Comparison of ENCODE assay signal across 9 cellular contexts in the genomic region with DNA sequence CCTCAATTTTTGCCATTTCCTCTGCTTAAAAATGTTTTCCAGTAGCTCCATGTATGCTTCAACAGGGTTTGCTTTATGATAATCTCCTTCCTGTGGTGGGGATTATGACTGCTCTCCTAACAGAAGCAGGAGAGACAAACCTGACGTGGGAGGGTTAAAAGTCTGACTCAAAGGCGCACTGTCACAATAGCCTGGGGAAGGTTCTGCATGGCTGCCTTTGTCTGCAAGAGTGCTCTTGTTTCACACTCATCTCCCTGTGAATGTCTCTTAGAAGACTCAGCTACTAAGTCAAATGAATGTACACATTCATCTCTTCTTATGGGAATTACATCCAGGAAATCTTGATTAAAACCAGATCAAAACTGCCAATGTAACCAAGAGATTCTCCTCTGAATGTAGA.
DNase-seq lines count a peak whose midpoint lies in the region; ATAC-seq and TF ChIP-seq lines count a peak whose summit lies in the region.
"Had no signal": no experiment of that assay in that cellular context is flagged by ENCODE, and none has a peak within 500 bp of the region (broad histone marks: within the 10 kb centered on the region; RNA-seq: fewer than 3 reads in every experiment).

No MANE protein-coding gene starts in this region.

- peak overlapping the region; percentile 31 to 64 (median 58) for H3K4me2 ChIP-seq in BLaER1 treated with 17β-estradiol and CSF1 and Interleukin-3, amounts not matched to agents 10 nM and 100 nM

- H3K4me1 ChIP-seq in BLaER1 treated with 17β-estradiol and CSF1 and Interleukin-3, amounts not matched to agents 10 nM and 100 nM, result peaks cover 16 to 38% (median 28%) of the 10 kb centered on the region in 10 experiments

- TF ChIP-seq CTCF in fibroblast of pulmonary artery (IDR thresholded peaks at IDR 0.05; ENCODE audit: low read length, missing control alignments), result no peak

- no peaks in the 10 kb centered on the region for H4K20me1 ChIP-seq in BLaER1 treated with 17β-estradiol and CSF1 and Interleukin-3, amounts not matched to agents 10 nM and 100 nM

- peaks cover 0 to 7% (median 0%) of the 10 kb centered on the region in 11 experiments; a peak in 2 of 22 replicates for H3K9me3 ChIP-seq in BLaER1 treated with 17β-estradiol and CSF1 and Interleukin-3, amounts not matched to agents 10 nM and 100 nM (replicated peaks in 1 of 11)

- ATAC-seq in GM21367 (IDR thresholded peaks at IDR 0.05; ENCODE audit: unreplicated experiment), result peak; percentile 46
- no peak for ATAC-seq in GM19467 (IDR thresholded peaks at IDR 0.05; ENCODE audit: unreplicated experiment)

- DNase-seq in KBM-7, result peak; percentile 9
- DNase-seq in fibroblast of pulmonary artery (ENCODE audit: low read depth), result peak; percentile 54
- DNase-seq in NCI-H1436 (lab: John Stamatoyannopoulos, UW), result no peak
- DNase-seq in SKM-1 treated with dmso at 0.1 percent for 144 hours (lab: John Stamatoyannopoulos, UW; ENCODE audit: unreplicated experiment), result no peak
- DNase-seq in NCI-H1105 (lab: John Stamatoyannopoulos, UW), result no peak
- DNase-seq: GOT3 had no signal

- H3K4me3 ChIP-seq in BLaER1 treated with 17β-estradiol and CSF1 and Interleukin-3, amounts not matched to agents 10 nM and 100 nM, result no peak overlapping the region
- H3K4me3 ChIP-seq in fibroblast of pulmonary artery (replicated peaks; ENCODE audit: low read depth, low read length), result no peak overlapping the region

- no peaks in the 10 kb centered on the region for H3K36me3 ChIP-seq in BLaER1 treated with 17β-estradiol and CSF1 and Interleukin-3, amounts not matched to agents 10 nM and 100 nM

- H3K27ac ChIP-seq in BLaER1 treated with 17β-estradiol and CSF1 and Interleukin-3, amounts not matched to agents 10 nM and 100 nM, result peak overlapping the region in 9 of 11 experiments; percentile 26 to 79 (median 70); a peak in 18 of 22 replicates

- peak overlapping the region in 7 of 11 experiments; percentile 1 to 60 (median 38); a peak in 10 of 22 replicates for H3K9ac ChIP-seq in BLaER1 treated with 17β-estradiol and CSF1 and Interleukin-3, amounts not matched to agents 10 nM and 100 nM

- no peaks in the 10 kb centered on the region for H3K27me3 ChIP-seq in BLaER1 treated with 17β-estradiol and CSF1 and Interleukin-3, amounts not matched to agents 10 nM and 100 nM

- in situ Hi-C loops in KBM-7 (cut with MboI; ENCODE audit: low pct_unique_long_range_greater_than_20kb, low sequenced_read_pairs), result no loop called here

Comparison
In these comparisons a context has a peak if more than half of its experiments do, and no peak if none do; other contexts are left out.
1. DNase-seq: peak in KBM-7 (single experiment) and fibroblast of pulmonary artery (single experiment); none in NCI-H1436 (single experiment), SKM-1 treated with dmso at 0.1 percent for 144 hours (single experiment) and NCI-H1105 (single experiment).